ENCODE assay signal across 21 cellular contexts in genomic region chr14:33348510-33348909, GRCh38.
"Had no signal": no experiment of that assay in that cellular context is flagged by ENCODE, and none has a peak within 500 bp of the region (broad histone marks: within the 10 kb centered on the region; RNA-seq: fewer than 3 reads in every experiment).

No MANE protein-coding gene starts in this region.

- H3K27me3 Mint-ChIP-seq: dendritic cell treated with granulocyte-macrophage colony-stimulating factor and Interleukin-4, amounts not matched to agents 40 ng/mL and 50 ng/mL, for 4 days; stimulated activated naive CD8-positive, alpha-beta T cell treated with anti-CD3 and anti-CD28 coated beads, Interleukin-15, amount 100 ng/mL, for 72 hours had no signal

- H3K4me1 ChIP-seq: colonic mucosa, foreskin keratinocyte, left lung, right lobe of liver had no signal

- H3K4me2 ChIP-seq: smooth muscle cell had no signal

- DNase-seq: colonic mucosa; effector CD8-positive, alpha-beta T cell; left cardiac atrium; left lung; mammary epithelial cell; natural killer cell; occipital lobe; ovary; right lobe of liver; stimulated activated CD4-positive, alpha-beta T cell treated with anti-CD3 and anti-CD28 coated beads, Interleukin-12 subunit alpha, Interleukin-12 subunit beta, amount 100 ng/mL, for 4 hours; stimulated activated CD4-positive, alpha-beta T cell treated with anti-CD3 and anti-CD28 coated beads, Interleukin-1b, Interleukin-23, amount 100 ng/mL, for 48 hours; stimulated activated CD4-positive, alpha-beta T cell treated with anti-CD3 and anti-CD28 coated beads, Interleukin-4, amount 100 ng/mL, for 1 hour; stimulated activated CD8-positive, alpha-beta memory T cell treated with anti-CD3 and anti-CD28 coated beads, Interleukin-4, amount 100 ng/mL, for 48 hours; stimulated activated naive CD4-positive, alpha-beta T cell; stimulated activated naive CD8-positive, alpha-beta T cell treated with anti-CD3 and anti-CD28 coated beads, Interleukin-15, amount 100 ng/mL, for 72 hours; tibial artery had no signal

- H3K9me3 Mint-ChIP-seq: dendritic cell treated with granulocyte-macrophage colony-stimulating factor and Interleukin-4, amounts not matched to agents 40 ng/mL and 50 ng/mL, for 4 days; stimulated activated naive CD8-positive, alpha-beta T cell treated with anti-CD3 and anti-CD28 coated beads, Interleukin-15, amount 100 ng/mL, for 72 hours; type B pancreatic cell had no signal

- H3K27ac ChIP-seq: colonic mucosa, esophagus muscularis mucosa, foreskin keratinocyte, left lung, ovary, right lobe of liver, tibial artery had no signal

- H3K9me3 ChIP-seq: colonic mucosa, esophagus muscularis mucosa, left lung, ovary, right lobe of liver, tibial artery had no signal

- H3K36me3 ChIP-seq: colonic mucosa, esophagus muscularis mucosa, left lung, ovary, right lobe of liver, tibial artery had no signal

- H3K36me3 Mint-ChIP-seq: natural killer cell, type B pancreatic cell had no signal

- H3K27me3 ChIP-seq: colonic mucosa, esophagus muscularis mucosa, ovary, right lobe of liver, tibial artery had no signal

- H3K4me1 Mint-ChIP-seq: natural killer cell; stimulated activated naive CD8-positive, alpha-beta T cell treated with anti-CD3 and anti-CD28 coated beads, Interleukin-15, amount 100 ng/mL, for 72 hours had no signal

- H3K4me3 Mint-ChIP-seq: dendritic cell treated with granulocyte-macrophage colony-stimulating factor and Interleukin-4, amounts not matched to agents 40 ng/mL and 50 ng/mL, for 4 days; natural killer cell; stimulated activated naive CD8-positive, alpha-beta T cell treated with anti-CD3 and anti-CD28 coated beads, Interleukin-15, amount 100 ng/mL, for 72 hours; type B pancreatic cell had no signal

- H3K4me3 ChIP-seq: colonic mucosa, esophagus muscularis mucosa, left lung, ovary, right lobe of liver, smooth muscle cell, tibial artery had no signal

- H3K27ac Mint-ChIP-seq: dendritic cell treated with granulocyte-macrophage colony-stimulating factor and Interleukin-4, amounts not matched to agents 40 ng/mL and 50 ng/mL, for 4 days; natural killer cell; stimulated activated naive CD8-positive, alpha-beta T cell treated with anti-CD3 and anti-CD28 coated beads, Interleukin-15, amount 100 ng/mL, for 72 hours; type B pancreatic cell had no signal

- ATAC-seq: foreskin keratinocyte; left cardiac atrium; left lung; natural killer cell; right lobe of liver; stimulated activated naive CD8-positive, alpha-beta T cell treated with anti-CD3 and anti-CD28 coated beads, Interleukin-15, amount 100 ng/mL, for 72 hours had no signal
